1 cellular context compared by ENCODE assay signal in genomic region chr11:108724974-108725689, GRCh38.
TF ChIP-seq lines count a peak whose summit lies in the region.

No MANE protein-coding gene starts in this region.

TF ChIP-seq in HepG2, 621 proteins besides CTCF, POLR2A, EP300 and RAD21 (continued from another document):
- TF ChIP-seq HMG20B (CRISPR knock-in tag; conservative IDR thresholded peaks at IDR 0.05) (no peak), SNAPC5 (CRISPR knock-in tag; IDR thresholded peaks at IDR 0.05; ENCODE audit: borderline replicate concordance) (no peak), HOXA7 (CRISPR knock-in tag; IDR thresholded peaks at IDR 0.05) (no peak)
